Comparison of ENCODE assay signal across 21 cellular contexts in genomic region chr2:128401680-128402079, GRCh38.
DNase-seq lines count a peak whose midpoint lies in the region; FAIRE-seq and TF ChIP-seq lines count a peak whose summit lies in the region.
"Had no signal": no experiment of that assay in that cellular context is flagged by ENCODE, and none has a peak within 500 bp of the region (broad histone marks: within the 10 kb centered on the region; RNA-seq: fewer than 3 reads in every experiment).

No MANE protein-coding gene starts in this region.

- H3K4me3 ChIP-seq in kidney (ENCODE audit: low read length in 2 of 2), result no peak overlapping the region
- H3K4me3 ChIP-seq in sigmoid colon, result no peak overlapping the region
- H3K4me3 ChIP-seq: K562 had no signal

- H3K27ac ChIP-seq in kidney (ENCODE audit: low read depth in 2 of 2, low read length in 2 of 2), result no peak overlapping the region
- H3K27ac ChIP-seq in sigmoid colon, result no peak overlapping the region
- H3K27ac ChIP-seq: 22Rv1 had no signal

- TF ChIP-seq CTCF in kidney (IDR thresholded peaks at IDR 0.05; ENCODE audit: borderline replicate concordance, extremely low read depth, insufficient read depth) (no peak), sigmoid colon (IDR thresholded peaks at IDR 0.05) (no peak)

- WGBS in sigmoid colon, 2 donors, result 95 to 96% methylated on average over 8 of the region's 8 CpGs

- FAIRE-seq in kidney (lab: Jason Lieb, UNC), result no peak
- FAIRE-seq: HTR-8/SVneo, K562 had no signal

- H3K36me3 ChIP-seq in kidney (ENCODE audit: control insufficient read depth in 1 of 2, insufficient read depth in 2 of 2, low read length in 2 of 2) (no peaks in the 10 kb centered on the region), sigmoid colon (no peaks in the 10 kb centered on the region)

- H3K9ac ChIP-seq in kidney (ENCODE audit: low read length in 2 of 2), result no peak overlapping the region

- DNase-seq in activated effector memory CD4-positive, alpha-beta T cell treated with anti-CD3 and anti-CD28 coated beads, Interleukin-2, amount 50 U/mL, for 16 hours, result peak; percentile 31
- no peak for DNase-seq in activated effector memory CD4-positive, alpha-beta T cell treated with Interleukin-2 at 50 U/mL for 16 hours
- peak; percentile 18 for DNase-seq in kidney
- peak; percentile 27 for DNase-seq in sigmoid colon
- no peak for DNase-seq in NCI-H146 treated with DMSO at 0.1 percent for 48 hours (lab: John Stamatoyannopoulos, UW; ENCODE audit: unreplicated experiment)
- no peak for DNase-seq in NCI-H526 (lab: John Stamatoyannopoulos, UW)
- DNase-seq in COLO668 (lab: John Stamatoyannopoulos, UW; ENCODE audit: unreplicated experiment), result no peak
- no peak for DNase-seq in NCI-H1048 (lab: John Stamatoyannopoulos, UW)
- DNase-seq: DMS153, H7, Kasumi-1, NCI-H1105, NCI-H1436 treated with DMSO at 0.1 percent for 48 hours, NCI-H2029, NCI-H446, NCI-H524 treated with DMSO at 0.1 percent for 48 hours, RPMI8226, SHP77 had no signal

- no peak for TF ChIP-seq POLR2A in sigmoid colon (IDR thresholded peaks at IDR 0.05)

- no peak for TF ChIP-seq EP300 in sigmoid colon (IDR thresholded peaks at IDR 0.05)

- peaks cover 0 to 6% of the 10 kb centered on the region in 2 donors for H3K4me1 ChIP-seq in kidney (ENCODE audit: control insufficient read depth in 1 of 2, insufficient read depth in 1 of 2, low read depth in 1 of 2, low read length in 2 of 2)
- no peaks in the 10 kb centered on the region for H3K4me1 ChIP-seq in sigmoid colon

- intact Hi-C loops in kidney (cut with DNase I) (no loop called here), sigmoid colon (cut with DNase I) (no loop called here)

- no peaks in the 10 kb centered on the region for H3K9me3 ChIP-seq in kidney (ENCODE audit: control insufficient read depth in 1 of 2, low read length in 2 of 2)
- H3K9me3 ChIP-seq in sigmoid colon, result no peaks in the 10 kb centered on the region

- H3K27me3 ChIP-seq in sigmoid colon, result no peaks in the 10 kb centered on the region

Comparison
In these comparisons a context has a peak if more than half of its experiments do, and no peak if none do; other contexts are left out.
1. DNase-seq: peak in activated effector memory CD4-positive, alpha-beta T cell treated with anti-CD3 and anti-CD28 coated beads, Interleukin-2, amount 50 U/mL, for 16 hours (single experiment), kidney (single experiment) and sigmoid colon (single experiment); none in activated effector memory CD4-positive, alpha-beta T cell treated with Interleukin-2 at 50 U/mL for 16 hours (single experiment), NCI-H146 treated with DMSO at 0.1 percent for 48 hours (single experiment), NCI-H526 (0 of 2), COLO668 (single experiment) and NCI-H1048 (single experiment).